ENCODE assay signal across 16 cellular contexts in genomic region chr11:111585371-111585770, GRCh38. TPM values are rescaled to one million over a fixed set of nuclear protein-coding genes. Genes with fewer than 3 reads are reported as not detected.
DNase-seq lines count a peak whose midpoint lies in the region; ATAC-seq, FAIRE-seq and TF ChIP-seq lines count a peak whose summit lies in the region.
"Had no signal": no experiment of that assay in that cellular context is flagged by ENCODE, and none has a peak within 500 bp of the region (broad histone marks: within the 10 kb centered on the region; RNA-seq: fewer than 3 reads in every experiment).

No MANE protein-coding gene starts in this region.

- no peaks in the 10 kb centered on the region for H3K79me2 ChIP-seq in GM12878 (ENCODE audit: control insufficient read depth, insufficient read depth, low read length)
- H3K79me2 ChIP-seq in osteoblast (ENCODE audit: insufficient read depth, low read length) = no peaks in the 10 kb centered on the region

- BruUV-seq in GM12878 (replicated peaks; lab: Mats Ljungman, UMichigan) = no TSS peak

- TF ChIP-seq CTCF in GM12878 (IDR thresholded peaks at IDR 0.05 in 2 of 3, conservative IDR thresholded peaks at IDR 0.05 in 1 of 3; ENCODE audit: control insufficient read depth in 2 of 3, extremely low read depth in 1 of 3, insufficient read depth in 1 of 3, low read depth in 3 of 3, low read length in 3 of 3) (no peak), osteoblast (IDR thresholded peaks at IDR 0.05; ENCODE audit: extremely low read depth, low read depth, low read length) (no peak)

- POLR2A ChIA-PET in GM12878 (lab: Charles Lee) = no interaction called here

- no peak for FAIRE-seq in GM12878 (lab: Jason Lieb, UNC)

- TF ChIP-seq POLR2A in GM12878 (IDR thresholded peaks at IDR 0.05; ENCODE audit: low read depth, low read length) = no peak

- no peaks in the 10 kb centered on the region; the same call in 1 of the 2 replicates for H3K4me1 ChIP-seq in GM12878 (ENCODE audit: control insufficient read depth, insufficient read depth, low read length)
- H3K4me1 ChIP-seq in osteoblast (ENCODE audit: insufficient read depth, low read length) = peaks cover 4% of the 10 kb centered on the region
- H3K4me1 ChIP-seq: vagina had no signal

- H2AFZ ChIP-seq in GM12878 (ENCODE audit: control insufficient read depth, low read depth, low read length) = no peak overlapping the region
- H2AFZ ChIP-seq in osteoblast (ENCODE audit: low read length) = peak overlapping the region; percentile 58

- no peaks in the 10 kb centered on the region for H3K36me3 ChIP-seq in GM12878 (ENCODE audit: control insufficient read depth in 2 of 2, insufficient read depth in 2 of 2, low read length in 1 of 2)
- H3K36me3 ChIP-seq in osteoblast (ENCODE audit: insufficient read depth, low read length) = no peaks in the 10 kb centered on the region
- H3K36me3 ChIP-seq: vagina had no signal

- H3K4me3 ChIP-seq in GM12878 (no peak overlapping the region), osteoblast (ENCODE audit: insufficient read depth, low read length) (no peak overlapping the region)
- H3K4me3 ChIP-seq: vagina had no signal

- TF ChIP-seq EP300 in GM12878 (IDR thresholded peaks at IDR 0.05; ENCODE audit: borderline replicate concordance in 1 of 2, control insufficient read depth in 1 of 2, low read depth in 2 of 2, low read length in 2 of 2) = no peak

- H3K27ac ChIP-seq in GM12878 (ENCODE audit: control insufficient read depth, insufficient read depth) (no peak overlapping the region), osteoblast (ENCODE audit: low read depth, low read length) (peak overlapping the region; percentile 2)
- H3K27ac ChIP-seq: vagina had no signal

- RAD21 ChIA-PET in GM12878 (lab: Charles Lee; ENCODE audit: unreplicated experiment) = interaction anchor here (3.3 to 7.3 kb wide), 3 partner anchors 12 to 257 kb away, joined by 12 to 65 read pairs (median 30); no protein-coding TSS in a partner anchor

- no peaks in the 10 kb centered on the region for H3K9me3 ChIP-seq in GM12878 (replicated peaks; ENCODE audit: control insufficient read depth, insufficient read depth, low read length)
- H3K9me3 ChIP-seq in osteoblast (ENCODE audit: low read depth, low read length) = no peaks in the 10 kb centered on the region
- H3K9me3 ChIP-seq: vagina had no signal

- H3K27me3 ChIP-seq in GM12878 (replicated peaks in 1 of 2; ENCODE audit: control insufficient read depth in 2 of 2, insufficient read depth in 2 of 2, low read length in 1 of 2) (no peaks in the 10 kb centered on the region), osteoblast (ENCODE audit: insufficient read depth, low read length) (no peaks in the 10 kb centered on the region)
- H3K27me3 ChIP-seq: vagina had no signal

- ATAC-seq in GM12878 (peak; percentile 34; the same call in 2 of the 3 replicates), HG03159 (IDR thresholded peaks at IDR 0.05; ENCODE audit: unreplicated experiment) (no peak)
- ATAC-seq: activated T-helper 17 cell treated with anti-CD3 and anti-CD28 coated beads, Interleukin-2, amount 50 U/mL, for 72 hours had no signal

- DNase-seq in SIG-M5 treated with dmso at 0.1 percent for 504 hours (lab: John Stamatoyannopoulos, UW; ENCODE audit: unreplicated experiment) (peak; percentile 4), SIG-M5 (lab: John Stamatoyannopoulos, UW) (no peak), NCI-H69 (lab: John Stamatoyannopoulos, UW) (peak; percentile 20), GM12878 (ENCODE audit: low read depth, low spot score) (no peak), osteoblast (ENCODE audit: insufficient read length, low spot score, missing footprints) (no peak), T1000 (lab: John Stamatoyannopoulos, UW) (no peak), islet precursor cell (no peak)
- DNase-seq: ACHN; DMS79; GOT3; NCI-H1105 treated with DMSO at 0.1 percent for 48 hours; NCI-H774; stimulated activated CD4-positive, alpha-beta T cell treated with anti-CD3 and anti-CD28 coated beads, Interleukin-1b, Interleukin-23, amount 100 ng/mL, for 48 hours had no signal

- SMC1A ChIA-PET in GM12878 (lab: Charles Lee; ENCODE audit: uncharacterized antibody, unreplicated experiment) = interaction anchor here (0.7 to 4.0 kb wide), 6 partner anchors 16 to 257 kb away, joined by 3 to 54 read pairs (median 8); no protein-coding TSS in a partner anchor

- intact Hi-C loops in GM12878 (cut with micrococcal nuclease; ENCODE audit: unreplicated experiment) = no loop called here

- H3K4me2 ChIP-seq in GM12878 (ENCODE audit: control insufficient read depth, insufficient read depth) (no peak overlapping the region), osteoblast (ENCODE audit: insufficient read depth, low read length) (no peak overlapping the region)

- TF ChIP-seq RAD21 in GM12878 (IDR thresholded peaks at IDR 0.05; ENCODE audit: insufficient read depth, low read depth, low read length) = no peak

- CTCF ChIA-PET in GM12878 (lab: Yijun Ruan, JAX) = interaction anchor here (1.0 to 6.3 kb wide), 7 partner anchors 12 to 257 kb away, joined by 3 to 94 read pairs (median 3); no protein-coding TSS in a partner anchor

- in situ Hi-C loops in GM12878 (cut with MboI) = no loop called here

- WGBS in GM12878 (ENCODE audit: insufficient coverage, insufficient replicate concordance, low lambda C conversion rate, missing lambda C conversion rate) = 67% methylated on average over 2 of the region's 2 CpGs

- no peaks in the 10 kb centered on the region for H4K20me1 ChIP-seq in GM12878 (ENCODE audit: control insufficient read depth, insufficient read depth)
- no peaks in the 10 kb centered on the region for H4K20me1 ChIP-seq in osteoblast (ENCODE audit: insufficient read depth, low read length)

- H3K9ac ChIP-seq in GM12878 (ENCODE audit: control insufficient read depth, insufficient read depth, low read length) = no peak overlapping the region

TF ChIP-seq in GM12878, 131 proteins besides CTCF, POLR2A, EP300 and RAD21:
- TF ChIP-seq FOXM1 (IDR thresholded peaks at IDR 0.05; ENCODE audit: low read depth, low read length) (no peak), MEF2A (IDR thresholded peaks at IDR 0.05; ENCODE audit: insufficient read depth, low read depth, low read length) (no peak), RUNX3 (IDR thresholded peaks at IDR 0.05; ENCODE audit: low read length) (0 out of 2 replicates have a peak, but pooled peaks have one; percentile 10), YY1 (IDR thresholded peaks at IDR 0.05; ENCODE audit: low read depth, low read length) (no peak), USF2 (IDR thresholded peaks at IDR 0.05; ENCODE audit: borderline replicate concordance, low read depth, low read length) (no peak), SREBF2 (IDR thresholded peaks at IDR 0.05; ENCODE audit: low read length) (no peak), SPI1 (IDR thresholded peaks at IDR 0.05; ENCODE audit: borderline replicate concordance, insufficient read depth, low read depth, low read length) (0 out of 2 replicates have a peak, but pooled peaks have one; percentile 8)
TF ChIP-seq in GM12878: peak in this region for 2.

RNA-seq across cellular contexts. Expression of gene SIK2, which starts 16.9 kb away (rescaled TPM):
- total RNA-seq in GM12878 (2013; cell fraction: nucleolus; rRNA removed) = 10.2 and 10.8 TPM in 2 replicates
- 4.7 TPM in 2 replicates for total RNA-seq in GM12878 (2014; rRNA removed)
- total RNA-seq in GM12878 (2014; rRNA removed; fragmentation: Illumina TruSeq; extraction: Trizol) = 3.5 and 3.7 TPM in 2 replicates
- 9.1 and 12.1 TPM in 2 replicates for total RNA-seq in GM12878 (2021)
- 3.4 TPM for polyA plus RNA-seq in GM12878 (2011; ENCODE audit: low read depth)
- polyA plus RNA-seq in GM12878 (2011; rRNA removed) = 5.3 and 14.2 TPM in 2 replicates
- 6.9 and 11.5 TPM in 2 replicates for polyA plus RNA-seq in GM12878 (2011; cell fraction: cytosol; rRNA removed)
- 9.7 and 12.5 TPM in 2 replicates for polyA plus RNA-seq in GM12878 (2011; cell fraction: nucleus; rRNA removed)
- polyA plus RNA-seq in GM12878 (2012) = 4.9 and 5.9 TPM in 2 replicates
- 5.1 and 9.1 TPM in 2 replicates for polyA plus RNA-seq in GM12878 (2014; fragmentation: Illumina TruSeq; extraction: Trizol)
- 1 to 10 TPM in 1 of 2 experiments, under 1 TPM in 1; 0.97 to 1.1 TPM for polyA plus RNA-seq in GM12878 (2014; fragmentation: Nextera tagmentation; extraction: Ambion mirVana)
- 4.2 TPM in 2 replicates for polyA plus RNA-seq in GM12878 (2014; rRNA removed)
- polyA plus RNA-seq in GM12878 (2016; fragmentation: Nextera tagmentation; extraction: Ambion mirVana) = 1 to 10 TPM; 4.0 to 5.5 TPM
- polyA minus RNA-seq in GM12878 (2011; rRNA and poly(A)+ RNA removed) = 9.8 and 15.1 TPM in 2 replicates
- 3.5 and 4.2 TPM in 2 replicates for polyA minus RNA-seq in GM12878 (2011; cell fraction: cytosol; rRNA and poly(A)+ RNA removed)
- polyA minus RNA-seq in GM12878 (2011; cell fraction: nucleus; rRNA and poly(A)+ RNA removed) = 4.7 and 7.8 TPM in 2 replicates
- 17.7 and 18.3 TPM in 2 replicates for total RNA-seq in osteoblast

RNA-seq across cellular contexts. Expression of gene LAYN, which starts 44.9 kb away (rescaled TPM):
- total RNA-seq in GM12878 (2013; cell fraction: nucleolus; rRNA removed) = 3.2 and 3.7 TPM in 2 replicates
- total RNA-seq in GM12878 (2014; rRNA removed) = not detected in 2 replicates
- total RNA-seq in GM12878 (2014; rRNA removed; fragmentation: Illumina TruSeq; extraction: Trizol) = not detected in 2 replicates
- 0.11 TPM in 1 of 2 replicates, not detected in the other for total RNA-seq in GM12878 (2021)
- polyA plus RNA-seq in GM12878 (2011; ENCODE audit: low read depth) = 0.47 TPM
- 0.14 TPM in 1 of 2 replicates, not detected in the other for polyA plus RNA-seq in GM12878 (2011; rRNA removed)
- 0.01 TPM in 1 of 2 replicates, not detected in the other for polyA plus RNA-seq in GM12878 (2011; cell fraction: cytosol; rRNA removed)
- polyA plus RNA-seq in GM12878 (2011; cell fraction: nucleus; rRNA removed) = 0.13 TPM in 1 of 2 replicates, not detected in the other
- polyA plus RNA-seq in GM12878 (2012) = 0.17 TPM in 1 of 2 replicates, not detected in the other
- polyA plus RNA-seq in GM12878 (2014; fragmentation: Illumina TruSeq; extraction: Trizol) = 0.10 TPM in 1 of 2 replicates, not detected in the other
- polyA plus RNA-seq in GM12878 (2014; fragmentation: Nextera tagmentation; extraction: Ambion mirVana) = not detected
- polyA plus RNA-seq in GM12878 (2014; rRNA removed) = not detected in 2 replicates
- polyA plus RNA-seq in GM12878 (2016; fragmentation: Nextera tagmentation; extraction: Ambion mirVana) = under 1 TPM in 1 of 2 experiments, not detected in 1; 0.06 TPM
- not detected in 2 replicates for polyA minus RNA-seq in GM12878 (2011; rRNA and poly(A)+ RNA removed)
- polyA minus RNA-seq in GM12878 (2011; cell fraction: cytosol; rRNA and poly(A)+ RNA removed) = not detected in 2 replicates
- not detected in 2 replicates for polyA minus RNA-seq in GM12878 (2011; cell fraction: nucleus; rRNA and poly(A)+ RNA removed)
- total RNA-seq in osteoblast = 81.8 and 94.0 TPM in 2 replicates

Comparison
In these comparisons a context has a peak if more than half of its experiments do, and no peak if none do; other contexts are left out.
1. DNase-seq: peak in SIG-M5 treated with dmso at 0.1 percent for 504 hours (single experiment) and NCI-H69 (single experiment); none in SIG-M5 (single experiment), GM12878 (single experiment), osteoblast (single experiment), T1000 (single experiment) and islet precursor cell (single experiment).
2. RNA of gene LAYN, which starts 44.9 kb away (total RNA-seq): 81.8 to 94.0 TPM in osteoblast; 0.11 to 3.7 TPM in GM12878; every median in the first group is over 10 times any median in the second.